9 cellular contexts compared by ENCODE assay signal in the genomic region with DNA sequence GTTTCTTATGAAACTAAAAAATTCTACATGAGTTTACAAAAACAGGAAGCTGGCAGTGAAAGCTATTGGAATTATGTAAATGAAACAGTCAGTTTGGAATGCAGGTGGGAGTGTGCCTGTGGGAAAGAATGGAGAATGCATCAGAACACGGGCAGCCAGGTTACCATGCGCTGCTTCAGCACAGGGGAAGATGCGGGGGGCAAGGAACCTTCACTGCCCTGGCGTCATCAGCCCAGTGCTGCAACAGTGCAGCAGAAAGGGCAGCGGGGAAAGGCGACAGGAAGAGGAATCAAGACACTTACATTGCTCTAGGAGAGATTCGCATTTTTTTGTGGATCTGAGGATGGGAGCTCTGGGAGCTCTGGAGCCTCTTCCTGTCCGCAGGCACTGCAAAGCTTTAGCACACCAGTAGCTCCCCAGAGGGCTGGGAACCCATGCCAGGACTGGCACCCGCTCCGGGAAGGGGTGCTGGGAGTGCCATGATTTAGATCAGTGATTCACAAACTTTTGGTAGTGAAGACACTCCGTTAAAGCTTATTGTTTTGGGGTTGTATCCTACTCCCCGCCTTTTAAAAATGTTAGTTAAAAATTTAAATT.
DNase-seq lines count a peak whose midpoint lies in the region; ATAC-seq and TF ChIP-seq lines count a peak whose summit lies in the region.
"Had no signal": no experiment of that assay in that cellular context is flagged by ENCODE, and none has a peak within 500 bp of the region (broad histone marks: within the 10 kb centered on the region; RNA-seq: fewer than 3 reads in every experiment).

No MANE protein-coding gene starts in this region.

- no peaks in the 10 kb centered on the region for H3K27me3 ChIP-seq in CD8-positive, alpha-beta T cell (ENCODE audit: insufficient read depth, low read length)

- H3K4me1 ChIP-seq in CD8-positive, alpha-beta T cell (ENCODE audit: insufficient read depth, low read length): peaks cover 14% of the 10 kb centered on the region

- H3K27ac ChIP-seq in CD8-positive, alpha-beta T cell (ENCODE audit: low read depth, low read length): no peak overlapping the region

- no peaks in the 10 kb centered on the region for H3K27me3 Mint-ChIP-seq in CD8-positive, alpha-beta T cell (ENCODE audit: low read depth)
- H3K27me3 Mint-ChIP-seq in activated T-cell treated with anti-CD3 and anti-CD28 coated beads, Interleukin-2, amount 50 U/mL, for 72 hours (ENCODE audit: low read depth): no peaks in the 10 kb centered on the region
- H3K27me3 Mint-ChIP-seq in stimulated activated memory B cell treated with anti-CD40 and anti-IgM and Interleukin-4, amounts not matched to agents 10 μg/mL and 1 μg/mL and 100 μg/mL, for 72 hours: no peaks in the 10 kb centered on the region
- H3K27me3 Mint-ChIP-seq: memory B cell had no signal

- no peak for DNase-seq in CD8-positive, alpha-beta T cell
- peak; percentile 16 to 29 for DNase-seq in activated T-cell treated with anti-CD3 and anti-CD28 coated beads, Interleukin-2, amount 50 U/mL, for 72 hours
- DNase-seq in iPS DF 19.7 (ENCODE audit: low read depth, low spot score) (peak; percentile 94), GM19238 (ENCODE audit: insufficient read length, low spot score) (no peak), NCI-H1417 treated with DMSO at 0.1 percent for 48 hours (lab: John Stamatoyannopoulos, UW) (no peak)

- ATAC-seq in CD8-positive, alpha-beta T cell: no peak
- ATAC-seq in HG03039 (IDR thresholded peaks at IDR 0.05; ENCODE audit: unreplicated experiment): peak; percentile 1
- ATAC-seq in activated T-cell treated with anti-CD3 and anti-CD28 coated beads, Interleukin-2, amount 50 U/mL, for 72 hours (replicated peaks in 1 of 2): peak; percentile 39 to 57
- no peak for ATAC-seq in stimulated activated memory B cell treated with anti-CD40 and anti-IgM and Interleukin-4, amounts not matched to agents 10 μg/mL and 1 μg/mL and 100 μg/mL, for 72 hours
- no peak for ATAC-seq in HG02759 (IDR thresholded peaks at IDR 0.05; ENCODE audit: unreplicated experiment)

- no peaks in the 10 kb centered on the region for H3K36me3 Mint-ChIP-seq in CD8-positive, alpha-beta T cell
- peaks cover 5 to 11% of the 10 kb centered on the region in 2 donors for H3K36me3 Mint-ChIP-seq in activated T-cell treated with anti-CD3 and anti-CD28 coated beads, Interleukin-2, amount 50 U/mL, for 72 hours (ENCODE audit: insufficient read depth in 2 of 2)
- peaks cover 12% of the 10 kb centered on the region for H3K36me3 Mint-ChIP-seq in stimulated activated memory B cell treated with anti-CD40 and anti-IgM and Interleukin-4, amounts not matched to agents 10 μg/mL and 1 μg/mL and 100 μg/mL, for 72 hours
- H3K36me3 Mint-ChIP-seq: memory B cell had no signal

- H3K4me3 Mint-ChIP-seq in CD8-positive, alpha-beta T cell: no peak overlapping the region
- H3K4me3 Mint-ChIP-seq in activated T-cell treated with anti-CD3 and anti-CD28 coated beads, Interleukin-2, amount 50 U/mL, for 72 hours: peak overlapping the region; percentile 66 to 91
- H3K4me3 Mint-ChIP-seq in stimulated activated memory B cell treated with anti-CD40 and anti-IgM and Interleukin-4, amounts not matched to agents 10 μg/mL and 1 μg/mL and 100 μg/mL, for 72 hours: peak overlapping the region; percentile 43
- H3K4me3 Mint-ChIP-seq: memory B cell had no signal

- POLR2A ChIA-PET in CD8-positive, alpha-beta T cell (lab: Charles Lee): interaction anchor here (0.7 kb wide), 1 partner anchor 80 kb away, joined by 3 read pairs; no protein-coding TSS in a partner anchor

- no peaks in the 10 kb centered on the region for H3K36me3 ChIP-seq in CD8-positive, alpha-beta T cell (ENCODE audit: insufficient read depth, low read length)

- H3K9me3 Mint-ChIP-seq in CD8-positive, alpha-beta T cell: no peaks in the 10 kb centered on the region
- peaks cover 3 to 5% of the 10 kb centered on the region in 2 donors for H3K9me3 Mint-ChIP-seq in activated T-cell treated with anti-CD3 and anti-CD28 coated beads, Interleukin-2, amount 50 U/mL, for 72 hours
- peaks cover 5% of the 10 kb centered on the region for H3K9me3 Mint-ChIP-seq in stimulated activated memory B cell treated with anti-CD40 and anti-IgM and Interleukin-4, amounts not matched to agents 10 μg/mL and 1 μg/mL and 100 μg/mL, for 72 hours

- peak overlapping the region; percentile 24 for H3K27ac Mint-ChIP-seq in CD8-positive, alpha-beta T cell
- H3K27ac Mint-ChIP-seq in activated T-cell treated with anti-CD3 and anti-CD28 coated beads, Interleukin-2, amount 50 U/mL, for 72 hours: peak overlapping the region; percentile 86
- H3K27ac Mint-ChIP-seq in stimulated activated memory B cell treated with anti-CD40 and anti-IgM and Interleukin-4, amounts not matched to agents 10 μg/mL and 1 μg/mL and 100 μg/mL, for 72 hours: peak overlapping the region; percentile 86
- H3K27ac Mint-ChIP-seq: memory B cell had no signal

- CTCF ChIA-PET in CD8-positive, alpha-beta T cell (lab: Charles Lee): interaction anchor here (1.5 to 3.1 kb wide), 3 partner anchors 15 to 424 kb away, joined by 3 to 22 read pairs (median 4); no protein-coding TSS in a partner anchor

- H3K9me3 ChIP-seq in CD8-positive, alpha-beta T cell (ENCODE audit: low read length): no peaks in the 10 kb centered on the region

- intact Hi-C loops in CD8-positive, alpha-beta T cell (cut with DNase I, micrococcal nuclease): no loop called here

- H3K4me1 Mint-ChIP-seq in CD8-positive, alpha-beta T cell (ENCODE audit: low read depth): peaks cover 20% of the 10 kb centered on the region
- H3K4me1 Mint-ChIP-seq in activated T-cell treated with anti-CD3 and anti-CD28 coated beads, Interleukin-2, amount 50 U/mL, for 72 hours (ENCODE audit: low read depth): peaks cover 65% of the 10 kb centered on the region
- H3K4me1 Mint-ChIP-seq in stimulated activated memory B cell treated with anti-CD40 and anti-IgM and Interleukin-4, amounts not matched to agents 10 μg/mL and 1 μg/mL and 100 μg/mL, for 72 hours: peaks cover 41% of the 10 kb centered on the region

- no peak overlapping the region for H3K4me3 ChIP-seq in CD8-positive, alpha-beta T cell (ENCODE audit: low read depth, low read length)

- TF ChIP-seq CTCF in CD8-positive, alpha-beta T cell (IDR thresholded peaks at IDR 0.05): no peak

Comparison
In these comparisons a context has a peak if more than half of its experiments do, and no peak if none do; other contexts are left out.
1. ATAC-seq: peak in HG03039 (single experiment) and activated T-cell treated with anti-CD3 and anti-CD28 coated beads, Interleukin-2, amount 50 U/mL, for 72 hours (2 of 2); none in CD8-positive, alpha-beta T cell (single experiment), stimulated activated memory B cell treated with anti-CD40 and anti-IgM and Interleukin-4, amounts not matched to agents 10 μg/mL and 1 μg/mL and 100 μg/mL, for 72 hours (single experiment) and HG02759 (single experiment).
2. DNase-seq: peak in activated T-cell treated with anti-CD3 and anti-CD28 coated beads, Interleukin-2, amount 50 U/mL, for 72 hours (2 of 2) and iPS DF 19.7 (single experiment); none in CD8-positive, alpha-beta T cell (0 of 7), GM19238 (single experiment) and NCI-H1417 treated with DMSO at 0.1 percent for 48 hours (single experiment).
3. H3K27ac Mint-ChIP-seq: peak in every context shown above with its lines; median percentile 86 in activated T-cell treated with anti-CD3 and anti-CD28 coated beads, Interleukin-2, amount 50 U/mL, for 72 hours; 86 in stimulated activated memory B cell treated with anti-CD40 and anti-IgM and Interleukin-4, amounts not matched to agents 10 μg/mL and 1 μg/mL and 100 μg/mL, for 72 hours; 24 in CD8-positive, alpha-beta T cell.